20 cellular contexts compared by ENCODE assay signal in genomic region chr20:9075264-9076095, GRCh38. TPM values are rescaled to one million over a fixed set of nuclear protein-coding genes. Genes with fewer than 3 reads are reported as not detected.
DNase-seq lines count a peak whose midpoint lies in the region; ATAC-seq and TF ChIP-seq lines count a peak whose summit lies in the region.
"Had no signal": no experiment of that assay in that cellular context is flagged by ENCODE, and none has a peak within 500 bp of the region (broad histone marks: within the 10 kb centered on the region; RNA-seq: fewer than 3 reads in every experiment).

No MANE protein-coding gene starts in this region.

- TF ChIP-seq CTCF in HEK293 (tag by site-specific recombination; IDR thresholded peaks at IDR 0.05) (no peak), astrocyte of the cerebellum (IDR thresholded peaks at IDR 0.05; ENCODE audit: low read depth, low read length, missing control alignments) (no peak), type B pancreatic cell (conservative IDR thresholded peaks at IDR 0.05) (no peak)

- peaks cover 5% of the 10 kb centered on the region for H3K27me3 Mint-ChIP-seq in activated naive CD8-positive, alpha-beta T cell treated with anti-CD3 and anti-CD28 coated beads, Interleukin-2, amount 50 U/mL, for 24 hours
- H3K27me3 Mint-ChIP-seq in type B pancreatic cell = peaks cover 4% of the 10 kb centered on the region

- no peaks in the 10 kb centered on the region for H3K36me3 Mint-ChIP-seq in activated naive CD8-positive, alpha-beta T cell treated with anti-CD3 and anti-CD28 coated beads, Interleukin-2, amount 50 U/mL, for 24 hours (ENCODE audit: low read depth)
- H3K36me3 Mint-ChIP-seq in type B pancreatic cell = no peaks in the 10 kb centered on the region
- H3K36me3 Mint-ChIP-seq: brain, mesothelial cell of epicardium had no signal

- POLR2A ChIA-PET in HEK293 (lab: Yijun Ruan, JAX) = no interaction called here

- H3K4me3 ChIP-seq in HEK293 (ENCODE audit: low read depth, low read length) (no peak overlapping the region), astrocyte of the cerebellum (ENCODE audit: low read depth, low read length) (no peak overlapping the region)
- H3K4me3 ChIP-seq: HAP-1, pancreas, sigmoid colon had no signal

- no peaks in the 10 kb centered on the region for H3K4me1 Mint-ChIP-seq in activated naive CD8-positive, alpha-beta T cell treated with anti-CD3 and anti-CD28 coated beads, Interleukin-2, amount 50 U/mL, for 24 hours
- H3K4me1 Mint-ChIP-seq in type B pancreatic cell (ENCODE audit: unreplicated experiment) = peaks cover 25% of the 10 kb centered on the region

- H3K27ac ChIP-seq in HEK293 (ENCODE audit: extremely low read depth, low read depth, low read length) = no peak overlapping the region
- H3K27ac ChIP-seq: pancreas, sigmoid colon had no signal

- DNase-seq in NCI-H2029 treated with DMSO at 0.1 percent for 48 hours (lab: John Stamatoyannopoulos, UW) = peak; percentile 51
- DNase-seq in astrocyte of the cerebellum (ENCODE audit: low read depth) = peak; percentile 22
- no peak for DNase-seq in sciatic nerve (ENCODE audit: low spot score)
- no peak for DNase-seq in activated naive CD8-positive, alpha-beta T cell treated with anti-CD3 and anti-CD28 coated beads, Interleukin-2, amount 50 U/mL, for 24 hours
- no peak for DNase-seq in type B pancreatic cell (ENCODE audit: extremely low spot score, unreplicated experiment)
- DNase-seq in activated CD4-positive, alpha-beta T cell treated with anti-CD3 and anti-CD28 coated beads for 1 hour = no peak
- DNase-seq: activated CD4-positive, alpha-beta T cell treated with anti-CD3 and anti-CD28 coated beads, Interleukin-2, amount 50 U/mL, for 4 hours; activated CD8-positive, alpha-beta memory T cell treated with anti-CD3 and anti-CD28 coated beads, Interleukin-2, amount 50 U/mL, for 4 hours; MM.1S; NCI-H1436; NCI-H226; pancreas; sigmoid colon had no signal

- ATAC-seq in sciatic nerve = peak; percentile 94
- no peak for ATAC-seq in activated naive CD8-positive, alpha-beta T cell treated with anti-CD3 and anti-CD28 coated beads, Interleukin-2, amount 50 U/mL, for 24 hours
- ATAC-seq: pancreas had no signal

- no peaks in the 10 kb centered on the region for H3K9me3 Mint-ChIP-seq in activated naive CD8-positive, alpha-beta T cell treated with anti-CD3 and anti-CD28 coated beads, Interleukin-2, amount 50 U/mL, for 24 hours
- H3K9me3 Mint-ChIP-seq in type B pancreatic cell = no peaks in the 10 kb centered on the region
- H3K9me3 Mint-ChIP-seq: activated T-helper 2 cell treated with anti-CD3 and anti-CD28 coated beads, Interferon-gamma antibody, Interleukin-2, Interleukin-4, amounts not matched to agents 10 μg/mL and 5 μg/mL and 100 μg/mL, durations not matched to agents 14 hours and 24 hours and 36 hours; brain; mesothelial cell of epicardium; nephron; T-helper 2 cell treated with Interferon-gamma antibody and Interleukin-4, amounts not matched to agents 5 μg/mL and 100 μg/mL, for 36 hours had no signal

- no peak overlapping the region for H3K4me3 Mint-ChIP-seq in activated naive CD8-positive, alpha-beta T cell treated with anti-CD3 and anti-CD28 coated beads, Interleukin-2, amount 50 U/mL, for 24 hours
- H3K4me3 Mint-ChIP-seq in type B pancreatic cell = no peak overlapping the region
- H3K4me3 Mint-ChIP-seq: brain; mesothelial cell of epicardium; nephron; T-helper 2 cell treated with Interferon-gamma antibody and Interleukin-4, amounts not matched to agents 5 μg/mL and 100 μg/mL, for 36 hours had no signal

- no peaks in the 10 kb centered on the region for H3K36me3 ChIP-seq in HEK293 (ENCODE audit: control insufficient read depth in 2 of 2, insufficient read depth in 1 of 2, low read length in 2 of 2)
- H3K36me3 ChIP-seq: HAP-1, pancreas, sigmoid colon had no signal

- in situ Hi-C loops in astrocyte of the cerebellum (cut with HindIII; ENCODE audit: low sequenced_read_pairs) = no loop called here

- H3K27ac Mint-ChIP-seq in activated naive CD8-positive, alpha-beta T cell treated with anti-CD3 and anti-CD28 coated beads, Interleukin-2, amount 50 U/mL, for 24 hours = no peak overlapping the region
- no peak overlapping the region for H3K27ac Mint-ChIP-seq in type B pancreatic cell
- H3K27ac Mint-ChIP-seq: activated T-helper 2 cell treated with anti-CD3 and anti-CD28 coated beads, Interferon-gamma antibody, Interleukin-2, Interleukin-4, amounts not matched to agents 10 μg/mL and 5 μg/mL and 100 μg/mL, durations not matched to agents 14 hours and 24 hours and 36 hours; brain; mesothelial cell of epicardium; nephron; T-helper 2 cell treated with Interferon-gamma antibody and Interleukin-4, amounts not matched to agents 5 μg/mL and 100 μg/mL, for 36 hours had no signal

- CTCF ChIA-PET in HEK293 (lab: Yijun Ruan, JAX) = interaction anchor here (0.7 to 1.2 kb wide), 3 partner anchors 17 to 53 kb away, joined by 3 to 4 read pairs (median 3); no protein-coding TSS in a partner anchor

- H3K9me3 ChIP-seq in HEK293 (ENCODE audit: control insufficient read depth, insufficient read depth, low read depth, low read length) = no peaks in the 10 kb centered on the region
- H3K9me3 ChIP-seq: HAP-1, pancreas, sigmoid colon had no signal

- intact Hi-C loops in sciatic nerve (cut with DNase I) = no loop called here

- peaks cover 20% of the 10 kb centered on the region for H3K4me1 ChIP-seq in HEK293 (ENCODE audit: control insufficient read depth, insufficient read depth, low read length)
- H3K4me1 ChIP-seq: pancreas had no signal

TF ChIP-seq in HEK293, 187 proteins besides CTCF, POLR2A, EP300 and RAD21:
- TF ChIP-seq, protein P1, sequence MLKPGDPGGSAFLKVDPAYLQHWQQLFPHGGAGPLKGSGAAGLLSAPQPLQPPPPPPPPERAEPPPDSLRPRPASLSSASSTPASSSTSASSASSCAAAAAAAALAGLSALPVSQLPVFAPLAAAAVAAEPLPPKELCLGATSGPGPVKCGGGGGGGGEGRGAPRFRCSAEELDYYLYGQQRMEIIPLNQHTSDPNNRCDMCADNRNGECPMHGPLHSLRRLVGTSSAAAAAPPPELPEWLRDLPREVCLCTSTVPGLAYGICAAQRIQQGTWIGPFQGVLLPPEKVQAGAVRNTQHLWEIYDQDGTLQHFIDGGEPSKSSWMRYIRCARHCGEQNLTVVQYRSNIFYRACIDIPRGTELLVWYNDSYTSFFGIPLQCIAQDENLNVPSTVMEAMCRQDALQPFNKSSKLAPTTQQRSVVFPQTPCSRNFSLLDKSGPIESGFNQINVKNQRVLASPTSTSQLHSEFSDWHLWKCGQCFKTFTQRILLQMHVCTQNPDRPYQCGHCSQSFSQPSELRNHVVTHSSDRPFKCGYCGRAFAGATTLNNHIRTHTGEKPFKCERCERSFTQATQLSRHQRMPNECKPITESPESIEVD (tag by site-specific recombination; IDR thresholded peaks at IDR 0.05) = peak; percentile 45
- TF ChIP-seq ZBTB44 (tag by site-specific recombination; IDR thresholded peaks at IDR 0.05) = 0 out of 2 replicates have a peak, but pooled peaks have one; percentile 18
- peak; percentile 54 for TF ChIP-seq OSR2 (tag by site-specific recombination; IDR thresholded peaks at IDR 0.05)
- no peak for TF ChIP-seq ZSCAN23 (tag by site-specific recombination; IDR thresholded peaks at IDR 0.05)

RNA-seq across cellular contexts. Expression of gene PLCB4, which starts 6.6 kb away (rescaled TPM):
- 23.4 TPM for total RNA-seq in sciatic nerve
- 8.7 and 21.2 TPM in 2 replicates for total RNA-seq in type B pancreatic cell (ENCODE audit: low replicate concordance)
- total RNA-seq: activated T-helper 2 cell treated with anti-CD3 and anti-CD28 coated beads, Interferon-gamma antibody, Interleukin-2, Interleukin-4, amounts not matched to agents 10 μg/mL and 5 μg/mL and 100 μg/mL, durations not matched to agents 14 hours and 24 hours and 36 hours had no signal

Comparison
In these comparisons a context has a peak if more than half of its experiments do, and no peak if none do; other contexts are left out.
1. DNase-seq: peak in NCI-H2029 treated with DMSO at 0.1 percent for 48 hours (single experiment) and astrocyte of the cerebellum (single experiment); none in sciatic nerve (single experiment), activated naive CD8-positive, alpha-beta T cell treated with anti-CD3 and anti-CD28 coated beads, Interleukin-2, amount 50 U/mL, for 24 hours (single experiment), type B pancreatic cell (single experiment) and activated CD4-positive, alpha-beta T cell treated with anti-CD3 and anti-CD28 coated beads for 1 hour (single experiment).